Comparison of ENCODE assay signal across 9 cellular contexts in genomic region chr7:55065511-55066229, GRCh38. TPM values are rescaled to one million over a fixed set of nuclear protein-coding genes. Genes with fewer than 3 reads are reported as not detected.
DNase-seq lines count a peak whose midpoint lies in the region; ATAC-seq and TF ChIP-seq lines count a peak whose summit lies in the region.
"Had no signal": no experiment of that assay in that cellular context is flagged by ENCODE, and none has a peak within 500 bp of the region (broad histone marks: within the 10 kb centered on the region; RNA-seq: fewer than 3 reads in every experiment).

No MANE protein-coding gene starts in this region.

- H3K4me3 ChIP-seq in kidney epithelial cell (ENCODE audit: low read depth, low read length) (no peak overlapping the region), upper lobe of right lung (no peak overlapping the region)

- peaks cover 23% of the 10 kb centered on the region for H3K4me1 ChIP-seq in upper lobe of right lung

- peak overlapping the region; percentile 72 for H3K27ac ChIP-seq in upper lobe of right lung
- H3K27ac ChIP-seq: 22Rv1 had no signal

- no peaks in the 10 kb centered on the region for H3K9me3 ChIP-seq in upper lobe of right lung

- TF ChIP-seq CTCF in kidney epithelial cell (IDR thresholded peaks at IDR 0.05; ENCODE audit: insufficient read depth, low read length, poor library complexity, severe bottlenecking) (peak; percentile 22), upper lobe of right lung (IDR thresholded peaks at IDR 0.05) (no peak)

- DNase-seq in DMS53 (lab: John Stamatoyannopoulos, UW) (peak; percentile 39), DMS53 treated with DMSO at 0.1 percent for 48 hours (lab: John Stamatoyannopoulos, UW; ENCODE audit: unreplicated experiment) (no peak), amniotic epithelial cell (ENCODE audit: low read depth) (peak; percentile 83), kidney epithelial cell (ENCODE audit: low read depth) (no peak), upper lobe of right lung (no peak), germinal center (ENCODE audit: low spot score) (no peak), NCI-H2081 treated with DMSO at 0.1 percent for 48 hours (lab: John Stamatoyannopoulos, UW) (no peak)

- peak; percentile 75 for ATAC-seq in upper lobe of right lung
- ATAC-seq in HG03196 (IDR thresholded peaks at IDR 0.05; ENCODE audit: unreplicated experiment), result no peak

- intact Hi-C loops in upper lobe of right lung (cut with DNase I), result no loop called here

- H3K27me3 ChIP-seq in kidney epithelial cell (ENCODE audit: control insufficient read depth, insufficient read depth, low read length) (no peaks in the 10 kb centered on the region), upper lobe of right lung (no peaks in the 10 kb centered on the region)

- H3K36me3 ChIP-seq in kidney epithelial cell (ENCODE audit: control insufficient read depth, insufficient read depth, low read length), result no peaks in the 10 kb centered on the region
- H3K36me3 ChIP-seq in upper lobe of right lung, result no peaks in the 10 kb centered on the region

RNA-seq across cellular contexts. Expression of gene EGFR, which starts 46.9 kb away (rescaled TPM):
- total RNA-seq in kidney epithelial cell (67.2 and 76.7 TPM in 2 replicates), upper lobe of right lung (78.3 TPM)

Comparison
In these comparisons a context has a peak if more than half of its experiments do, and no peak if none do; other contexts are left out.
1. DNase-seq: peak in DMS53 (single experiment) and amniotic epithelial cell (single experiment); none in DMS53 treated with DMSO at 0.1 percent for 48 hours (single experiment), kidney epithelial cell (single experiment), upper lobe of right lung (single experiment), germinal center (single experiment) and NCI-H2081 treated with DMSO at 0.1 percent for 48 hours (single experiment).